3 cellular contexts compared by ENCODE assay signal in the genomic region with DNA sequence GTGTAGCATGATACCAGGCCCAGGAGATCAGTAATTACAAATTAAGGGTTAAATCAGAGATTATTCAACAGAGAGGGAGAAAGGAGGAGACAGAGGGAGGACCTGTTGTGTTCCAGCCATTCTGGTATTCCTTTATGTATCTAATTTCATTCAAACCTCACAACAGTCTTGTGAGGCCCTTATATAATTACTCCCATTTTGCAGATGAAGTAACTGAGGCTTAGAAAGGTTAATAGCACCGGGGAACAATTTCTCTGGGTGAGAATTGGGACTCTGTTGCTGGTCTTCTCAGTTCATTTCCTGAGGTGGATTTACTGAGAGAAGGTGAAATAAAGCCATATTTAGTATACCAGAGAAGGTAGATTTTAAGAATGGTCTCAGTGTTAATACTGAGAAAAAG.
TF ChIP-seq lines count a peak whose summit lies in the region.

No MANE protein-coding gene starts in this region.

TF ChIP-seq in HepG2, 621 proteins besides CTCF, POLR2A, EP300 and RAD21:
- TF ChIP-seq PHF5A (CRISPR knock-in tag; IDR thresholded peaks at IDR 0.05; ENCODE audit: low read depth, unreplicated experiment), result no peak
- TF ChIP-seq SIN3A (IDR thresholded peaks at IDR 0.05; ENCODE audit: borderline replicate concordance, low read depth, low read length), result no peak
- TF ChIP-seq HMGA1 (CRISPR knock-in tag; conservative IDR thresholded peaks at IDR 0.05), result no peak
- no peak for TF ChIP-seq ZC3H4 (CRISPR knock-in tag; IDR thresholded peaks at IDR 0.05; ENCODE audit: borderline replicate concordance)
- peak; percentile 65 for TF ChIP-seq ZNF629 (CRISPR knock-in tag; conservative IDR thresholded peaks at IDR 0.05)
- no peak for TF ChIP-seq RXRA (CRISPR knock-in tag; IDR thresholded peaks at IDR 0.05)

TF ChIP-seq in IMR-90, 13 proteins besides CTCF, POLR2A, EP300 and RAD21:
- TF ChIP-seq RFX5 (IDR thresholded peaks at IDR 0.05; ENCODE audit: low read depth, low read length) (no peak), FOS (IDR thresholded peaks at IDR 0.05; ENCODE audit: low read depth, low read length) (no peak), SMC3 (IDR thresholded peaks at IDR 0.05; ENCODE audit: low read depth, low read length) (no peak), MAZ (IDR thresholded peaks at IDR 0.05; ENCODE audit: borderline replicate concordance, low read depth, low read length) (no peak), MXI1 (IDR thresholded peaks at IDR 0.05; ENCODE audit: borderline replicate concordance, low read depth, low read length) (no peak), MAFK (IDR thresholded peaks at IDR 0.05; ENCODE audit: low read depth, low read length) (no peak), RCOR1 (IDR thresholded peaks at IDR 0.05; ENCODE audit: insufficient replicate concordance, low read length) (no peak), USF2 (IDR thresholded peaks at IDR 0.05; ENCODE audit: low read depth, low read length) (no peak), CHD1 (IDR thresholded peaks at IDR 0.05; ENCODE audit: low read depth, low read length) (no peak), NFE2L2 (IDR thresholded peaks at IDR 0.05; ENCODE audit: low read depth, low read length) (no peak), BHLHE40 (IDR thresholded peaks at IDR 0.05; ENCODE audit: low read depth, low read length) (no peak), CEBPB (IDR thresholded peaks at IDR 0.05; ENCODE audit: low read depth, low read length) (no peak), ELK1 (IDR thresholded peaks at IDR 0.05; ENCODE audit: borderline replicate concordance, low read depth, low read length) (no peak)

TF ChIP-seq in K562, 482 proteins besides CTCF, POLR2A, EP300 and RAD21:
- TF ChIP-seq ZZZ3 (IDR thresholded peaks at IDR 0.05) (no peak), ADNP (tag; IDR thresholded peaks at IDR 0.05) (peak; percentile 72), BCOR (IDR thresholded peaks at IDR 0.05) (peak; percentile 71; the same call in 1 of the 2 replicates), RBM25 (IDR thresholded peaks at IDR 0.05; ENCODE audit: low read depth, low read length, severe bottlenecking) (peak; percentile 84)
